ENCODE assay signal across 1 cellular context in genomic region chr1:25802915-25803314, GRCh38.
TF ChIP-seq lines count a peak whose summit lies in the region.

No MANE protein-coding gene starts in this region.

TF ChIP-seq in SK-N-SH treated with all-trans-retinoic acid at 6 μM for 48 hours, 23 proteins besides CTCF, POLR2A, EP300 and RAD21 (continued from another document):
- TF ChIP-seq PATZ1 (CRISPR knock-in tag; IDR thresholded peaks at IDR 0.05; ENCODE audit: borderline replicate concordance) (no peak), ARNTL (CRISPR knock-in tag; IDR thresholded peaks at IDR 0.05; ENCODE audit: borderline replicate concordance, low read depth) (no peak)
